ENCODE assay signal across 19 cellular contexts in the genomic region with DNA sequence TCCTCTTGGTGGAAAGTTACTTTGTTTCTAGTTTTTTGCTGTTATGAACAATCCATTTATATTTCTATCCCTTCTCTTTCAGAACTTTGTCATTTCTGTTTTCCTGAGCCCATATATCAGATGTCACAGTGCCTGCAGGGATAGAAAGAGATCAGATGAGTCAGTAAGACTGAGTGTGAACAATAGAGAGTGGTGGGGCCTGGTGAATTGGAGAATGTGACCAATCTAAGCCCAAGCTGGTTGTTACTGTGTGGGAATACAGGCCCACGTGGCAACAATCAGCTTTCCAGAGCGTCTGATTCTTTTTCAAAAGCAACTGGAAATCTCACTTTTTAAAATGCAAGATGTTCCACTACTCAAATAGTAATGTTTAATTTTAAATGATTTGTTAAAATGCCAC. TPM values are rescaled to one million over a fixed set of nuclear protein-coding genes. Genes with fewer than 3 reads are reported as not detected.
DNase-seq lines count a peak whose midpoint lies in the region; ATAC-seq, FAIRE-seq and TF ChIP-seq lines count a peak whose summit lies in the region.
"Had no signal": no experiment of that assay in that cellular context is flagged by ENCODE, and none has a peak within 500 bp of the region (broad histone marks: within the 10 kb centered on the region; RNA-seq: fewer than 3 reads in every experiment).

No MANE protein-coding gene starts in this region.

- TF ChIP-seq POLR2A in H54 (IDR thresholded peaks at IDR 0.05; ENCODE audit: low read depth, low read length) (no peak), esophagus squamous epithelium (IDR thresholded peaks at IDR 0.05) (no peak)

- no peak overlapping the region for H3K27ac ChIP-seq in esophagus squamous epithelium
- H3K27ac ChIP-seq: BLaER1 treated with 17β-estradiol and CSF1 and Interleukin-3, amounts not matched to agents 10 nM and 100 nM; breast epithelium had no signal

- H3K4me3 Mint-ChIP-seq in Calu3 (ENCODE audit: low read depth, unreplicated experiment), result no peak overlapping the region
- H3K4me3 Mint-ChIP-seq in activated T-helper 17 cell treated with anti-CD3 and anti-CD28 coated beads, Interleukin-2, amount 50 U/mL, for 72 hours, result peak overlapping the region; percentile 47

- H3K27me3 Mint-ChIP-seq in Calu3 (ENCODE audit: unreplicated experiment), result no peaks in the 10 kb centered on the region
- H3K27me3 Mint-ChIP-seq in activated T-helper 17 cell treated with anti-CD3 and anti-CD28 coated beads, Interleukin-2, amount 50 U/mL, for 72 hours, result no peaks in the 10 kb centered on the region

- CTCF ChIA-PET in Calu3 (lab: Charles Lee), result no interaction called here

- FAIRE-seq in GM19239 (lab: Jason Lieb, UNC) (peak; percentile 35), H54 (lab: Jason Lieb, UNC) (no peak)
- FAIRE-seq: kidney, RCC 7860 had no signal

- peaks cover 9% of the 10 kb centered on the region for H3K4me1 Mint-ChIP-seq in Calu3 (ENCODE audit: low read depth, unreplicated experiment)
- H3K4me1 Mint-ChIP-seq in activated T-helper 17 cell treated with anti-CD3 and anti-CD28 coated beads, Interleukin-2, amount 50 U/mL, for 72 hours, result peaks cover 44% of the 10 kb centered on the region

- ATAC-seq in activated T-helper 17 cell treated with anti-CD3 and anti-CD28 coated beads, Interleukin-2, amount 50 U/mL, for 72 hours (replicated peaks), result peak; percentile 89
- no peak for ATAC-seq in HG02840 (IDR thresholded peaks at IDR 0.05; ENCODE audit: low FRiP score, unreplicated experiment)

- 73 to 75% methylated on average over 2 of the region's 2 CpGs for WGBS in esophagus squamous epithelium, 2 donors

- DNase-seq in Calu3 (no peak), GM19239 (ENCODE audit: insufficient read length, low spot score) (no peak), lung microvascular endothelial cell (ENCODE audit: low read depth in 2 of 2) (peak; percentile 67 to 75), NCI-H1417 (lab: John Stamatoyannopoulos, UW) (no peak), H54 (ENCODE audit: insufficient read length, low spot score) (no peak), esophagus squamous epithelium (lab: John Stamatoyannopoulos, UW) (no peak)
- DNase-seq: activated CD4-positive, alpha-beta T cell treated with anti-CD3 and anti-CD28 coated beads for 1 hour; activated gamma-delta T cell; DMS79; effector CD8-positive, alpha-beta T cell; glutamatergic neuron; kidney; NCI-H1105 treated with DMSO at 0.1 percent for 48 hours; T-helper 1 cell had no signal

- peaks cover 67% of the 10 kb centered on the region for H3K36me3 Mint-ChIP-seq in Calu3 (ENCODE audit: insufficient read depth, unreplicated experiment)
- H3K36me3 Mint-ChIP-seq in activated T-helper 17 cell treated with anti-CD3 and anti-CD28 coated beads, Interleukin-2, amount 50 U/mL, for 72 hours (ENCODE audit: low read depth), result peaks cover 87% of the 10 kb centered on the region

- intact Hi-C loops in Calu3 (cut with micrococcal nuclease; ENCODE audit: unreplicated experiment) (no loop called here), esophagus squamous epithelium (cut with DNase I) (no loop called here)

- H3K4me1 ChIP-seq in esophagus squamous epithelium, result no peaks in the 10 kb centered on the region
- H3K4me1 ChIP-seq: breast epithelium had no signal

- H3K27ac Mint-ChIP-seq in Calu3 (ENCODE audit: unreplicated experiment), result peak overlapping the region; percentile 38
- peak overlapping the region; percentile 79 for H3K27ac Mint-ChIP-seq in activated T-helper 17 cell treated with anti-CD3 and anti-CD28 coated beads, Interleukin-2, amount 50 U/mL, for 72 hours

- no TSS peak for BruUV-seq in Calu3 (replicated peaks; lab: Mats Ljungman, UMichigan)

- TF ChIP-seq CTCF in Calu3 (IDR thresholded peaks at IDR 0.05; ENCODE audit: unreplicated experiment) (no peak), esophagus squamous epithelium (IDR thresholded peaks at IDR 0.05) (no peak)

- H3K4me3 ChIP-seq in esophagus squamous epithelium, result no peak overlapping the region
- H3K4me3 ChIP-seq: BLaER1 treated with 17β-estradiol and CSF1 and Interleukin-3, amounts not matched to agents 10 nM and 100 nM; breast epithelium had no signal

- H3K9me3 ChIP-seq in esophagus squamous epithelium, result no peaks in the 10 kb centered on the region
- H3K9me3 ChIP-seq: breast epithelium had no signal

- H3K9me3 Mint-ChIP-seq in Calu3 (ENCODE audit: low read depth, unreplicated experiment), result no peaks in the 10 kb centered on the region
- no peaks in the 10 kb centered on the region for H3K9me3 Mint-ChIP-seq in activated T-helper 17 cell treated with anti-CD3 and anti-CD28 coated beads, Interleukin-2, amount 50 U/mL, for 72 hours

- no peaks in the 10 kb centered on the region for H3K27me3 ChIP-seq in esophagus squamous epithelium
- H3K27me3 ChIP-seq: BLaER1 treated with 17β-estradiol and CSF1 and Interleukin-3, amounts not matched to agents 10 nM and 100 nM; breast epithelium had no signal

- peaks cover 0 to 93% (median 0%) of the 10 kb centered on the region in 3 donors for H3K36me3 ChIP-seq in esophagus squamous epithelium
- H3K36me3 ChIP-seq: breast epithelium had no signal

RNA-seq across cellular contexts. Expression of gene DCTN5, which starts 9.4 kb away (rescaled TPM):
- total RNA-seq in Calu3 (2022), result 152 and 155 TPM in 2 replicates
- total RNA-seq in activated T-helper 17 cell treated with anti-CD3 and anti-CD28 coated beads, Interleukin-2, amount 50 U/mL, for 72 hours, result 10 to 100 TPM; 60.6 to 98.6 TPM
- total RNA-seq in lung microvascular endothelial cell, result 47.8 and 48.6 TPM in 2 replicates
- total RNA-seq in esophagus squamous epithelium, result 10 to 100 TPM; 38.3 to 75.8 (median 49.2) TPM

RNA-seq across cellular contexts. Expression of gene PALB2, which starts 9.6 kb away (rescaled TPM):
- total RNA-seq in Calu3 (2022), result 28.0 and 30.6 TPM in 2 replicates
- total RNA-seq in activated T-helper 17 cell treated with anti-CD3 and anti-CD28 coated beads, Interleukin-2, amount 50 U/mL, for 72 hours, result 10 to 100 TPM; 17.6 to 20.5 TPM
- total RNA-seq in lung microvascular endothelial cell, result 4.1 and 6.2 TPM in 2 replicates
- 10 to 100 TPM in 3 of 4 donors, 1 to 10 TPM in 1; 9.1 to 16.0 (median 12.4) TPM for total RNA-seq in esophagus squamous epithelium

RNA-seq across cellular contexts. Expression of gene PLK1, which starts 28.0 kb away (rescaled TPM):
- total RNA-seq in Calu3 (2022), result 122 and 136 TPM in 2 replicates
- total RNA-seq in activated T-helper 17 cell treated with anti-CD3 and anti-CD28 coated beads, Interleukin-2, amount 50 U/mL, for 72 hours, result 100 to 1,000 TPM in 1 of 2 donors, 10 to 100 TPM in 1; 64.0 to 104 TPM
- total RNA-seq in lung microvascular endothelial cell, result 2.8 and 10.9 TPM in 2 replicates
- total RNA-seq in esophagus squamous epithelium, result 10 to 100 TPM; 13.0 to 45.3 (median 17.7) TPM

RNA-seq across cellular contexts. Expression of gene NDUFAB1, which starts 54.6 kb away (rescaled TPM):
- total RNA-seq in Calu3 (2022), result 143 and 150 TPM in 2 replicates
- 100 to 1,000 TPM in 1 of 2 donors, 10 to 100 TPM in 1; 76.9 to 152 TPM for total RNA-seq in activated T-helper 17 cell treated with anti-CD3 and anti-CD28 coated beads, Interleukin-2, amount 50 U/mL, for 72 hours
- 155 and 164 TPM in 2 replicates for total RNA-seq in lung microvascular endothelial cell
- 100 to 1,000 TPM in 1 of 4 donors, 10 to 100 TPM in 3; 68.0 to 110 (median 83.3) TPM for total RNA-seq in esophagus squamous epithelium

Comparison
In these comparisons a context has a peak if more than half of its experiments do, and no peak if none do; other contexts are left out.
1. DNase-seq: peak in lung microvascular endothelial cell (2 of 2); none in Calu3 (single experiment), GM19239 (single experiment), NCI-H1417 (0 of 3), H54 (single experiment) and esophagus squamous epithelium (single experiment).